21 cellular contexts compared by ENCODE assay signal in genomic region chr2:66472225-66472843, GRCh38. TPM values are rescaled to one million over a fixed set of nuclear protein-coding genes. Genes with fewer than 3 reads are reported as not detected.
"Had no signal": no experiment of that assay in that cellular context is flagged by ENCODE, and none has a peak within 500 bp of the region (broad histone marks: within the 10 kb centered on the region; RNA-seq: fewer than 3 reads in every experiment).

No MANE protein-coding gene starts in this region.

- H3K36me3 ChIP-seq: ascending aorta, brain microvascular endothelial cell, prostate gland had no signal

- H3K4me1 Mint-ChIP-seq: activated CD4-positive, alpha-beta T cell treated with anti-CD3 and anti-CD28 coated beads, Interleukin-2, amount 10 ng/mL, durations not matched to agents 24 days and 14 days had no signal

- H3K27ac ChIP-seq: adrenal gland, ascending aorta, brain microvascular endothelial cell, lower lobe of right lung, prostate gland, spleen, thoracic aorta, VCaP had no signal

- DNase-seq: activated CD4-positive, alpha-beta T cell treated with anti-CD3 and anti-CD28 coated beads, Interleukin-2, amount 10 ng/mL, durations not matched to agents 24 days and 14 days; activated CD8-positive, alpha-beta T cell treated with anti-CD3 and anti-CD28 coated beads, Interleukin-2, amount 10 ng/mL, durations not matched to agents 7 days and 5 days; adrenal gland; brain microvascular endothelial cell; central memory CD4-positive, alpha-beta T cell; effector memory CD4-positive, alpha-beta T cell; hippocampal formation; lower lobe of right lung; naive thymus-derived CD4-positive, alpha-beta T cell; spleen; stimulated activated CD4-positive, alpha-beta T cell treated with anti-CD3 and anti-CD28 coated beads, Interleukin-4, amount 100 ng/mL, for 1 hour; stimulated activated naive CD4-positive, alpha-beta T cell; T1000; upper lobe of left lung had no signal

- H3K9me3 ChIP-seq: adrenal gland, ascending aorta, lower lobe of right lung, prostate gland, spleen, thoracic aorta, upper lobe of left lung had no signal

- ATAC-seq: activated CD4-positive, CD25-positive, alpha-beta regulatory T cell treated with anti-CD3 and anti-CD28 coated beads, Interleukin-2, amount 50 U/mL, for 24 hours; activated CD8-positive, alpha-beta T cell treated with anti-CD3 and anti-CD28 coated beads, Interleukin-2, amount 10 ng/mL, durations not matched to agents 7 days and 5 days; activated naive CD4-positive, alpha-beta T cell treated with anti-CD3 and anti-CD28 coated beads, Interleukin-2, amount 50 U/mL, for 72 hours; lower lobe of right lung; naive thymus-derived CD4-positive, alpha-beta T cell had no signal

- H3K4me3 Mint-ChIP-seq: activated CD4-positive, alpha-beta T cell treated with anti-CD3 and anti-CD28 coated beads, Interleukin-2, amount 10 ng/mL, durations not matched to agents 24 days and 14 days; activated CD8-positive, alpha-beta T cell treated with anti-CD3 and anti-CD28 coated beads, Interleukin-2, amount 10 ng/mL, durations not matched to agents 7 days and 5 days; naive thymus-derived CD4-positive, alpha-beta T cell had no signal

- H3K27me3 ChIP-seq: adrenal gland, ascending aorta, brain microvascular endothelial cell, spleen, upper lobe of left lung had no signal

- H3K27ac Mint-ChIP-seq: activated CD4-positive, alpha-beta T cell treated with anti-CD3 and anti-CD28 coated beads, Interleukin-2, amount 10 ng/mL, durations not matched to agents 24 days and 14 days; activated CD8-positive, alpha-beta T cell treated with anti-CD3 and anti-CD28 coated beads, Interleukin-2, amount 10 ng/mL, durations not matched to agents 7 days and 5 days; activated naive CD4-positive, alpha-beta T cell treated with anti-CD3 and anti-CD28 coated beads, Interleukin-2, amount 50 U/mL, for 72 hours; naive thymus-derived CD4-positive, alpha-beta T cell had no signal

- H3K9me3 Mint-ChIP-seq: activated CD4-positive, alpha-beta T cell treated with anti-CD3 and anti-CD28 coated beads, Interleukin-2, amount 10 ng/mL, durations not matched to agents 24 days and 14 days had no signal

- H3K4me3 ChIP-seq: adrenal gland, ascending aorta, lower lobe of right lung, prostate gland, spleen, thoracic aorta, upper lobe of left lung had no signal

- H3K4me1 ChIP-seq: prostate gland had no signal

- H3K27me3 Mint-ChIP-seq: activated CD4-positive, alpha-beta T cell treated with anti-CD3 and anti-CD28 coated beads, Interleukin-2, amount 10 ng/mL, durations not matched to agents 24 days and 14 days had no signal

- H3K36me3 Mint-ChIP-seq: activated naive CD4-positive, alpha-beta T cell treated with anti-CD3 and anti-CD28 coated beads, Interleukin-2, amount 50 U/mL, for 72 hours; naive thymus-derived CD4-positive, alpha-beta T cell had no signal

RNA-seq across cellular contexts. Expression of gene MEIS1, which starts 37.4 kb away (rescaled TPM):
- total RNA-seq: activated CD4-positive, alpha-beta T cell treated with anti-CD3 and anti-CD28 coated beads, Interleukin-2, amount 10 ng/mL, durations not matched to agents 24 days and 14 days; activated CD8-positive, alpha-beta T cell treated with anti-CD3 and anti-CD28 coated beads, Interleukin-2, amount 10 ng/mL, durations not matched to agents 7 days and 5 days; activated naive CD4-positive, alpha-beta T cell treated with anti-CD3 and anti-CD28 coated beads, Interleukin-2, amount 50 U/mL, for 72 hours; T-helper 1 cell treated with Interleukin-12 subunit alpha and Interleukin-12 subunit beta and Interleukin-4 antibody, amounts not matched to agents 30 ng/mL and 1 ng/mL, for 36 hours had no signal
- polyA plus RNA-seq: naive thymus-derived CD4-positive, alpha-beta T cell had no signal
